In the genomic region with DNA sequence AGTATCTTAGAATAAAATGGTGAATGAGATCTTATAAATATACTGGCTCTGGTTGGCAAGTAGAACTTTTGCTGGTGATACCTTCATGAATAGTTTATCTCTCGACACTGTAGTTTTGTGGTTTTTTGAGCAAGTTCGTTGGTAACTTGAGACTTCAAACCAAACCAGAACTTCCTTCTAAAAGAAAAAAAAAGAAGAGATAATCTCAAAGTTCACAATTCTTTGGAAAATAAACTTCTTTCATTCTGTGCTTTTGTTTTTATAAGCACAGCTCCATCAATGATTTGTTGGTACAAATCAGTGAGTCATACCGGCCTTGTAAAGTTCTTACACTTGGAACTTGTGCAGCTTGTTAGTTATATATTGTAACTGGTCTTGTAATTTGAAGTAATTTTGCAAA, we compare ENCODE assay signal across 8 cellular contexts. TPM values are rescaled to one million over a fixed set of nuclear protein-coding genes. Genes with fewer than 3 reads are reported as not detected.
DNase-seq lines count a peak whose midpoint lies in the region; ATAC-seq and TF ChIP-seq lines count a peak whose summit lies in the region.

No MANE protein-coding gene starts in this region.

- DNase-seq in HAP-1 (ENCODE audit: low spot score in 2 of 2) (no peak), SK-N-MC (ENCODE audit: low read depth, low spot score) (no peak), epithelial cell of proximal tubule (ENCODE audit: low read depth) (no peak), sciatic nerve (ENCODE audit: low spot score) (no peak), iPS-NIHi11 (ENCODE audit: low spot score) (no peak), NK-92 (lab: John Stamatoyannopoulos, UW; ENCODE audit: unreplicated experiment) (no peak)
- no peak for DNase-seq in stimulated activated CD4-positive, alpha-beta T cell treated with anti-CD3 and anti-CD28 coated beads, Interleukin-12 subunit alpha, Interleukin-12 subunit beta, amount 100 ng/mL, for 4 hours

- no peaks in the 10 kb centered on the region for H3K27me3 ChIP-seq in HAP-1 (ENCODE audit: low read depth)
- no peaks in the 10 kb centered on the region for H3K27me3 ChIP-seq in skeletal muscle satellite cell (ENCODE audit: control insufficient read depth, insufficient read depth, low read length)

- ATAC-seq in sciatic nerve = no peak

- no peak for TF ChIP-seq CTCF in epithelial cell of proximal tubule (conservative IDR thresholded peaks at IDR 0.05; ENCODE audit: low read depth, low read length)

- H3K4me2 ChIP-seq in skeletal muscle satellite cell (ENCODE audit: low read length) = peak overlapping the region; percentile 95

- H3K27ac ChIP-seq in SK-N-MC = peak overlapping the region; percentile 88

- in situ Hi-C loops in HAP-1 (cut with MboI; ENCODE audit: low sequenced_read_pairs) = no loop called here

- H3K9ac ChIP-seq in SK-N-MC (ENCODE audit: insufficient read length) (peak overlapping the region; percentile 87), skeletal muscle satellite cell (ENCODE audit: low read depth, low read length) (peak overlapping the region; percentile 99)

- H3K36me3 ChIP-seq in HAP-1 (replicated peaks) (no peaks in the 10 kb centered on the region), SK-N-MC (ENCODE audit: insufficient read depth, low read length) (peaks cover 18% of the 10 kb centered on the region), skeletal muscle satellite cell (ENCODE audit: insufficient read depth, low read length) (no peaks in the 10 kb centered on the region)

- H3K9me3 ChIP-seq in HAP-1 (no peaks in the 10 kb centered on the region), SK-N-MC (ENCODE audit: low read depth, low read length) (no peaks in the 10 kb centered on the region), skeletal muscle satellite cell (replicated peaks; ENCODE audit: low read length) (no peaks in the 10 kb centered on the region)

- H3K4me3 ChIP-seq in HAP-1 = peak overlapping the region; percentile 62; the same call in 1 of the 2 replicates
- peak overlapping the region; percentile 99 for H3K4me3 ChIP-seq in SK-N-MC
- H3K4me3 ChIP-seq in epithelial cell of proximal tubule (ENCODE audit: low read depth, low read length) = peak overlapping the region; percentile 64
- H3K4me3 ChIP-seq in skeletal muscle satellite cell (ENCODE audit: low read length) = peak overlapping the region; percentile 85

- H3K4me1 ChIP-seq in HAP-1 = peaks cover 12% of the 10 kb centered on the region
- peaks cover 32% of the 10 kb centered on the region for H3K4me1 ChIP-seq in skeletal muscle satellite cell (ENCODE audit: control insufficient read depth, insufficient read depth, low read length)

- intact Hi-C loops in sciatic nerve (cut with DNase I) = no loop called here

RNA-seq across cellular contexts. Expression of gene HIPK1, which starts 2.3 kb away (rescaled TPM):
- total RNA-seq in epithelial cell of proximal tubule (12.7 and 19.2 TPM in 2 replicates), sciatic nerve (91.2 TPM)
- total RNA-seq in skeletal muscle satellite cell (2012; rRNA removed) = 10.4 and 16.6 TPM in 2 replicates

RNA-seq across cellular contexts. Expression of gene DCLRE1B, which starts 26.3 kb away (rescaled TPM):
- 7.0 and 14.1 TPM in 2 replicates for total RNA-seq in epithelial cell of proximal tubule
- total RNA-seq in skeletal muscle satellite cell (2012; rRNA removed) = 5.3 and 8.3 TPM in 2 replicates
- 5.3 TPM for total RNA-seq in sciatic nerve

RNA-seq across cellular contexts. Expression of gene AP4B1, which starts 26.9 kb away (rescaled TPM):
- total RNA-seq in epithelial cell of proximal tubule (9.8 and 12.3 TPM in 2 replicates), sciatic nerve (21.2 TPM)
- total RNA-seq in skeletal muscle satellite cell (2012; rRNA removed) = 17.7 and 19.7 TPM in 2 replicates

RNA-seq across cellular contexts. Expression of gene BCL2L15, which starts 44.1 kb away (rescaled TPM):
- total RNA-seq in epithelial cell of proximal tubule = 0.06 and 0.14 TPM in 2 replicates
- total RNA-seq in skeletal muscle satellite cell (2012; rRNA removed) = 0.22 and 0.25 TPM in 2 replicates
- total RNA-seq in sciatic nerve = 0.85 TPM

RNA-seq across cellular contexts. Expression of gene OLFML3, which starts 47.8 kb away (rescaled TPM):
- total RNA-seq in epithelial cell of proximal tubule = 0.12 and 1.0 TPM in 2 replicates
- total RNA-seq in skeletal muscle satellite cell (2012; rRNA removed) = 20.5 and 29.7 TPM in 2 replicates
- 46.0 TPM for total RNA-seq in sciatic nerve
